Comparison of ENCODE assay signal across 9 cellular contexts in genomic region chr11:110173775-110174644, GRCh38.
DNase-seq lines count a peak whose midpoint lies in the region; TF ChIP-seq lines count a peak whose summit lies in the region.
"Had no signal": no experiment of that assay in that cellular context is flagged by ENCODE, and none has a peak within 500 bp of the region (broad histone marks: within the 10 kb centered on the region; RNA-seq: fewer than 3 reads in every experiment).

No MANE protein-coding gene starts in this region.

- H3K4me3 Mint-ChIP-seq in HFFc6 (peak overlapping the region; percentile 46; the same call in 1 of the 2 replicates), neural progenitor cell (peak overlapping the region; percentile 69)

- H3K27ac Mint-ChIP-seq in HFFc6 = no peak overlapping the region; the same call in 1 of the 2 replicates
- H3K27ac Mint-ChIP-seq in neural progenitor cell = no peak overlapping the region

- POLR2A ChIA-PET in GM10248 (lab: Yijun Ruan, JAX) = no interaction called here

- no peaks in the 10 kb centered on the region for H3K9me3 ChIP-seq in neural progenitor cell (ENCODE audit: low read depth)
- no peaks in the 10 kb centered on the region for H3K9me3 ChIP-seq in subcutaneous abdominal adipose tissue (ENCODE audit: control insufficient read depth in 5 of 5, low read length in 5 of 5)

- peak overlapping the region; percentile 26 for H3K4me2 ChIP-seq in neural progenitor cell

- CTCF ChIA-PET in GM10248 (lab: Yijun Ruan, JAX) = interaction anchor here (0.9 to 3.2 kb wide), 7 partner anchors 8 to 261 kb away, joined by 3 to 16 read pairs (median 3); no protein-coding TSS in a partner anchor

- no peaks in the 10 kb centered on the region for H3K36me3 Mint-ChIP-seq in HFFc6 (ENCODE audit: low read depth)
- H3K36me3 Mint-ChIP-seq in neural progenitor cell = peaks cover 5% of the 10 kb centered on the region

- H2AFZ ChIP-seq in neural progenitor cell (replicated peaks) = no peak overlapping the region

- H3K4me1 Mint-ChIP-seq in HFFc6 (ENCODE audit: low read depth) = peaks cover 16% of the 10 kb centered on the region
- peaks cover 34% of the 10 kb centered on the region for H3K4me1 Mint-ChIP-seq in neural progenitor cell

- no peaks in the 10 kb centered on the region for H3F3A ChIP-seq in neural progenitor cell (ENCODE audit: low read depth)

- no peak overlapping the region for H3K9ac ChIP-seq in neural progenitor cell
- peak overlapping the region in 1 of 5 donors; percentile 70 for H3K9ac ChIP-seq in subcutaneous abdominal adipose tissue (ENCODE audit: low read length in 5 of 5)

- peak; percentile 65 for TF ChIP-seq CTCF in GM10248 (IDR thresholded peaks at IDR 0.05; ENCODE audit: control extremely low read depth, extremely low read depth, low read depth, missing control alignments)
- TF ChIP-seq CTCF in HFFc6 (IDR thresholded peaks at IDR 0.05) = peak; percentile 84
- peak; percentile 89 for TF ChIP-seq CTCF in fibroblast of villous mesenchyme (IDR thresholded peaks at IDR 0.05; ENCODE audit: insufficient read depth, low read depth, low read length)
- TF ChIP-seq CTCF in neural progenitor cell (IDR thresholded peaks at IDR 0.05) = peak; percentile 93

- no peaks in the 10 kb centered on the region for H3K36me3 ChIP-seq in neural progenitor cell
- no peaks in the 10 kb centered on the region for H3K36me3 ChIP-seq in subcutaneous abdominal adipose tissue (ENCODE audit: control insufficient read depth in 5 of 5, insufficient read depth in 5 of 5, low read length in 5 of 5)

- H3K4me1 ChIP-seq in neural progenitor cell = peaks cover 4% of the 10 kb centered on the region
- H3K4me1 ChIP-seq in subcutaneous abdominal adipose tissue (ENCODE audit: control insufficient read depth in 5 of 5, insufficient read depth in 5 of 5, low read length in 5 of 5) = peaks cover 0 to 13% (median 7%) of the 10 kb centered on the region in 5 donors

- H3K79me2 ChIP-seq in neural progenitor cell (ENCODE audit: low read depth) = no peaks in the 10 kb centered on the region

- peak overlapping the region; percentile 39 for H3K4me3 ChIP-seq in fibroblast of villous mesenchyme (ENCODE audit: low read depth, low read length)
- H3K4me3 ChIP-seq in neural progenitor cell = no peak overlapping the region
- peak overlapping the region; percentile 32 to 72 (median 52) for H3K4me3 ChIP-seq in subcutaneous abdominal adipose tissue (ENCODE audit: low read depth in 1 of 5, low read length in 5 of 5)

- H3K9me3 Mint-ChIP-seq in HFFc6 = no peaks in the 10 kb centered on the region
- H3K9me3 Mint-ChIP-seq in neural progenitor cell = no peaks in the 10 kb centered on the region

- no peak overlapping the region for H3K27ac ChIP-seq in neural progenitor cell
- no peak overlapping the region for H3K27ac ChIP-seq in subcutaneous abdominal adipose tissue (ENCODE audit: low read depth, low read length)
- H3K27ac ChIP-seq: epithelial cell of prostate had no signal

- peak; percentile 55 for DNase-seq in GM10248 (ENCODE audit: extremely low spot score)
- peak; percentile 32 for DNase-seq in HFFc6
- peak; percentile 88 for DNase-seq in NCI-H69 (lab: John Stamatoyannopoulos, UW)
- DNase-seq in activated T-cell treated with anti-CD3 and anti-CD28 coated beads, Interleukin-2, amount 50 U/mL, for 48 hours = peak; percentile 76 to 80
- DNase-seq in fibroblast of villous mesenchyme (ENCODE audit: low read depth) = peak; percentile 71
- peak; percentile 85 for DNase-seq in neural progenitor cell (ENCODE audit: low spot score)
- no peak for DNase-seq in NCI-H774 (lab: John Stamatoyannopoulos, UW)

- no peaks in the 10 kb centered on the region for H4K20me1 ChIP-seq in neural progenitor cell (ENCODE audit: low read depth)

- peaks cover 5% of the 10 kb centered on the region for H3K27me3 Mint-ChIP-seq in HFFc6 (ENCODE audit: insufficient read depth)
- peaks cover 8% of the 10 kb centered on the region for H3K27me3 Mint-ChIP-seq in neural progenitor cell (ENCODE audit: insufficient read depth, low read depth)

- H3K27me3 ChIP-seq in neural progenitor cell (no peaks in the 10 kb centered on the region), subcutaneous abdominal adipose tissue (ENCODE audit: control insufficient read depth in 5 of 5, insufficient read depth in 4 of 5, low read length in 5 of 5) (no peaks in the 10 kb centered on the region)
